Comparison of ENCODE assay signal across 1 cellular context in the genomic region with DNA sequence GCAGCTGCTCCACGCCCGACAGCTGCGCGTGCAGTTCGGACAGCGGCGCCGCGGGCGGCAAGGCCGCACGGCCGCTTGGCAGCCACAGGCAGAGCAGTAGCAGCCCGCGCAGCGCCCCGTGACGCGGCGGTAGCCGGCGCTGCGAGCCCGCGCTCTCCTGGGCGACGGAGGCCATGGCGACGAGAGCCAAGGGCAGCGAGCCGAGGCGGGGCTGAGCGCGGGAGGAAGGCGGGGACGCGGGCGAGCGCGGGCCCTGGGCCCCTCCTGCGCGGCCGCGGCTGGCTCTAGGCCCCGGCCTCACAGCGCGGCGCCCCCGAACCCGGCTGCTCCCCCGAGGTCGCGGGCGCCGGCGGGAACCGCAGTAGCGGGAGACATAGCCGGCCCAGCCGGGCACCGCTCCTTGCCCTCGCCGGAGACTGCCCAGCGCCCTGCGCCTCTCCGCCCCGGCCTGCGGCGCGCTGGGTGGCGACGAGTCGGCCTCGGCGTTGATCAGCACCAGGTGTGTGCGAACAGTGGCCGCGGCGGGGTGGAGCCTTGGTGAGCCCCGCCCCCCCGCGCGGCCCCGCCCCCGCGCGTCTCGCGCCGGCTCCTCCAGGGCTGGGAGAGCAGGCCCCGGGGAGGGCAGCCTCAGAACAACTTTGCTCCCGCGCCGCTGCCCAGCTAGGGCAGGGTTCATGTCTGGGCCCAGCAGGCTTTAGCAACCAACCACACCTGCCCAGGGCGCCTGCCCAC.
A peak's percentile ranks its signal among the peaks of the same experiment; 100 is the strongest.
TF ChIP-seq lines count a peak whose summit lies in the region.

A gene with protein sequence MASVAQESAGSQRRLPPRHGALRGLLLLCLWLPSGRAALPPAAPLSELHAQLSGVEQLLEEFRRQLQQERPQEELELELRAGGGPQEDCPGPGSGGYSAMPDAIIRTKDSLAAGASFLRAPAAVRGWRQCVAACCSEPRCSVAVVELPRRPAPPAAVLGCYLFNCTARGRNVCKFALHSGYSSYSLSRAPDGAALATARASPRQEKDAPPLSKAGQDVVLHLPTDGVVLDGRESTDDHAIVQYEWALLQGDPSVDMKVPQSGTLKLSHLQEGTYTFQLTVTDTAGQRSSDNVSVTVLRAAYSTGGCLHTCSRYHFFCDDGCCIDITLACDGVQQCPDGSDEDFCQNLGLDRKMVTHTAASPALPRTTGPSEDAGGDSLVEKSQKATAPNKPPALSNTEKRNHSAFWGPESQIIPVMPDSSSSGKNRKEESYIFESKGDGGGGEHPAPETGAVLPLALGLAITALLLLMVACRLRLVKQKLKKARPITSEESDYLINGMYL (minus strand): TSS at position 514 of the 732 bp plus-strand sequence. CDS start 339 bp downstream, at position 175.

TF ChIP-seq in HepG2, 621 proteins besides CTCF, POLR2A, EP300 and RAD21 (continued from another document and continues in another):
- TF ChIP-seq, protein P1, sequence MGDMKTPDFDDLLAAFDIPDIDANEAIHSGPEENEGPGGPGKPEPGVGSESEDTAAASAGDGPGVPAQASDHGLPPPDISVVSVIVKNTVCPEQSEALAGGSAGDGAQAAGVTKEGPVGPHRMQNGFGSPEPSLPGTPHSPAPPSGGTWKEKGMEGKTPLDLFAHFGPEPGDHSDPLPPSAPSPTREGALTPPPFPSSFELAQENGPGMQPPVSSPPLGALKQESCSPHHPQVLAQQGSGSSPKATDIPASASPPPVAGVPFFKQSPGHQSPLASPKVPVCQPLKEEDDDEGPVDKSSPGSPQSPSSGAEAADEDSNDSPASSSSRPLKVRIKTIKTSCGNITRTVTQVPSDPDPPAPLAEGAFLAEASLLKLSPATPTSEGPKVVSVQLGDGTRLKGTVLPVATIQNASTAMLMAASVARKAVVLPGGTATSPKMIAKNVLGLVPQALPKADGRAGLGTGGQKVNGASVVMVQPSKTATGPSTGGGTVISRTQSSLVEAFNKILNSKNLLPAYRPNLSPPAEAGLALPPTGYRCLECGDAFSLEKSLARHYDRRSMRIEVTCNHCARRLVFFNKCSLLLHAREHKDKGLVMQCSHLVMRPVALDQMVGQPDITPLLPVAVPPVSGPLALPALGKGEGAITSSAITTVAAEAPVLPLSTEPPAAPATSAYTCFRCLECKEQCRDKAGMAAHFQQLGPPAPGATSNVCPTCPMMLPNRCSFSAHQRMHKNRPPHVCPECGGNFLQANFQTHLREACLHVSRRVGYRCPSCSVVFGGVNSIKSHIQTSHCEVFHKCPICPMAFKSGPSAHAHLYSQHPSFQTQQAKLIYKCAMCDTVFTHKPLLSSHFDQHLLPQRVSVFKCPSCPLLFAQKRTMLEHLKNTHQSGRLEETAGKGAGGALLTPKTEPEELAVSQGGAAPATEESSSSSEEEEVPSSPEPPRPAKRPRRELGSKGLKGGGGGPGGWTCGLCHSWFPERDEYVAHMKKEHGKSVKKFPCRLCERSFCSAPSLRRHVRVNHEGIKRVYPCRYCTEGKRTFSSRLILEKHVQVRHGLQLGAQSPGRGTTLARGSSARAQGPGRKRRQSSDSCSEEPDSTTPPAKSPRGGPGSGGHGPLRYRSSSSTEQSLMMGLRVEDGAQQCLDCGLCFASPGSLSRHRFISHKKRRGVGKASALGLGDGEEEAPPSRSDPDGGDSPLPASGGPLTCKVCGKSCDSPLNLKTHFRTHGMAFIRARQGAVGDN (CRISPR knock-in tag; IDR thresholded peaks at IDR 0.05): peak; percentile 81
- TF ChIP-seq ZFP37 (CRISPR knock-in tag; IDR thresholded peaks at IDR 0.05; ENCODE audit: borderline replicate concordance) (0 out of 2 replicates have a peak, but pooled peaks have one; percentile 32), TRIM24 (CRISPR knock-in tag; IDR thresholded peaks at IDR 0.05) (no peak), MTF2 (CRISPR knock-in tag; IDR thresholded peaks at IDR 0.05; ENCODE audit: borderline replicate concordance) (no peak), SAP130 (CRISPR knock-in tag; IDR thresholded peaks at IDR 0.05; ENCODE audit: low read depth) (peak; percentile 89), FOSL2 (CRISPR knock-in tag; IDR thresholded peaks at IDR 0.05) (0 out of 2 replicates have a peak, but pooled peaks have one; percentile 20), ZNF678 (CRISPR knock-in tag; IDR thresholded peaks at IDR 0.05) (peak; percentile 24; the same call in 1 of the 2 replicates), PAWR (CRISPR knock-in tag; IDR thresholded peaks at IDR 0.05; ENCODE audit: borderline replicate concordance) (no peak), IRX3 (CRISPR knock-in tag; IDR thresholded peaks at IDR 0.05; ENCODE audit: borderline replicate concordance, low read depth) (no peak; the same call in 1 of the 2 replicates), ZNF234 (CRISPR knock-in tag; conservative IDR thresholded peaks at IDR 0.05) (no peak), KMT2B (CRISPR knock-in tag; IDR thresholded peaks at IDR 0.05) (no peak), HDAC6 (IDR thresholded peaks at IDR 0.05; ENCODE audit: low read depth, low read length) (no peak), AGO2 (optimal IDR thresholded peaks at IDR 0.05; ENCODE audit: low read depth, low read length) (peak; percentile 1), ZNF446 (CRISPR knock-in tag; IDR thresholded peaks at IDR 0.05) (peak; percentile 90), ZNF225 (CRISPR knock-in tag; IDR thresholded peaks at IDR 0.05) (peak; percentile 54; the same call in 1 of the 2 replicates), ZNF552 (CRISPR knock-in tag; IDR thresholded peaks at IDR 0.05; ENCODE audit: borderline replicate concordance) (0 out of 2 replicates have a peak, but pooled peaks have one; percentile 64), MAFF (IDR thresholded peaks at IDR 0.05; ENCODE audit: low read depth, low read length) (no peak), ADNP (CRISPR knock-in tag; IDR thresholded peaks at IDR 0.05) (no peak), ZNF350 (CRISPR knock-in tag; IDR thresholded peaks at IDR 0.05; ENCODE audit: borderline replicate concordance, low read depth) (no peak; the same call in 1 of the 2 replicates), PRPF4 (IDR thresholded peaks at IDR 0.05; ENCODE audit: low read depth, low read length, poor library complexity, severe bottlenecking) (no peak), TGIF2 (CRISPR knock-in tag; IDR thresholded peaks at IDR 0.05) (peak; percentile 25; the same call in 1 of the 2 replicates), ZNF644 (CRISPR knock-in tag; IDR thresholded peaks at IDR 0.05; ENCODE audit: low read depth) (no peak)
- TF ChIP-seq, protein P2, sequence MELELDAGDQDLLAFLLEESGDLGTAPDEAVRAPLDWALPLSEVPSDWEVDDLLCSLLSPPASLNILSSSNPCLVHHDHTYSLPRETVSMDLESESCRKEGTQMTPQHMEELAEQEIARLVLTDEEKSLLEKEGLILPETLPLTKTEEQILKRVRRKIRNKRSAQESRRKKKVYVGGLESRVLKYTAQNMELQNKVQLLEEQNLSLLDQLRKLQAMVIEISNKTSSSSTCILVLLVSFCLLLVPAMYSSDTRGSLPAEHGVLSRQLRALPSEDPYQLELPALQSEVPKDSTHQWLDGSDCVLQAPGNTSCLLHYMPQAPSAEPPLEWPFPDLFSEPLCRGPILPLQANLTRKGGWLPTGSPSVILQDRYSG (CRISPR knock-in tag; IDR thresholded peaks at IDR 0.05): peak; percentile 54; the same call in 1 of the 2 replicates
- TF ChIP-seq, protein P3, sequence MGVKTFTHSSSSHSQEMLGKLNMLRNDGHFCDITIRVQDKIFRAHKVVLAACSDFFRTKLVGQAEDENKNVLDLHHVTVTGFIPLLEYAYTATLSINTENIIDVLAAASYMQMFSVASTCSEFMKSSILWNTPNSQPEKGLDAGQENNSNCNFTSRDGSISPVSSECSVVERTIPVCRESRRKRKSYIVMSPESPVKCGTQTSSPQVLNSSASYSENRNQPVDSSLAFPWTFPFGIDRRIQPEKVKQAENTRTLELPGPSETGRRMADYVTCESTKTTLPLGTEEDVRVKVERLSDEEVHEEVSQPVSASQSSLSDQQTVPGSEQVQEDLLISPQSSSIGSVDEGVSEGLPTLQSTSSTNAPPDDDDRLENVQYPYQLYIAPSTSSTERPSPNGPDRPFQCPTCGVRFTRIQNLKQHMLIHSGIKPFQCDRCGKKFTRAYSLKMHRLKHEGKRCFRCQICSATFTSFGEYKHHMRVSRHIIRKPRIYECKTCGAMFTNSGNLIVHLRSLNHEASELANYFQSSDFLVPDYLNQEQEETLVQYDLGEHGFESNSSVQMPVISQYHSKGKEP (CRISPR knock-in tag; IDR thresholded peaks at IDR 0.05): peak; percentile 35; the same call in 1 of the 2 replicates
- TF ChIP-seq, protein P4, sequence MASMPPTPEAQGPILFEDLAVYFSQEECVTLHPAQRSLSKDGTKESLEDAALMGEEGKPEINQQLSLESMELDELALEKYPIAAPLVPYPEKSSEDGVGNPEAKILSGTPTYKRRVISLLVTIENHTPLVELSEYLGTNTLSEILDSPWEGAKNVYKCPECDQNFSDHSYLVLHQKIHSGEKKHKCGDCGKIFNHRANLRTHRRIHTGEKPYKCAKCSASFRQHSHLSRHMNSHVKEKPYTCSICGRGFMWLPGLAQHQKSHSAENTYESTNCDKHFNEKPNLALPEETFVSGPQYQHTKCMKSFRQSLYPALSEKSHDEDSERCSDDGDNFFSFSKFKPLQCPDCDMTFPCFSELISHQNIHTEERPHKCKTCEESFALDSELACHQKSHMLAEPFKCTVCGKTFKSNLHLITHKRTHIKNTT (CRISPR knock-in tag; IDR thresholded peaks at IDR 0.05): no peak
- TF ChIP-seq, protein P5, sequence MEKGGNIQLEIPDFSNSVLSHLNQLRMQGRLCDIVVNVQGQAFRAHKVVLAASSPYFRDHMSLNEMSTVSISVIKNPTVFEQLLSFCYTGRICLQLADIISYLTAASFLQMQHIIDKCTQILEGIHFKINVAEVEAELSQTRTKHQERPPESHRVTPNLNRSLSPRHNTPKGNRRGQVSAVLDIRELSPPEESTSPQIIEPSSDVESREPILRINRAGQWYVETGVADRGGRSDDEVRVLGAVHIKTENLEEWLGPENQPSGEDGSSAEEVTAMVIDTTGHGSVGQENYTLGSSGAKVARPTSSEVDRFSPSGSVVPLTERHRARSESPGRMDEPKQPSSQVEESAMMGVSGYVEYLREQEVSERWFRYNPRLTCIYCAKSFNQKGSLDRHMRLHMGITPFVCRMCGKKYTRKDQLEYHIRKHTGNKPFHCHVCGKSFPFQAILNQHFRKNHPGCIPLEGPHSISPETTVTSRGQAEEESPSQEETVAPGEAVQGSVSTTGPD (CRISPR knock-in tag; IDR thresholded peaks at IDR 0.05): no peak
- TF ChIP-seq, protein P6, sequence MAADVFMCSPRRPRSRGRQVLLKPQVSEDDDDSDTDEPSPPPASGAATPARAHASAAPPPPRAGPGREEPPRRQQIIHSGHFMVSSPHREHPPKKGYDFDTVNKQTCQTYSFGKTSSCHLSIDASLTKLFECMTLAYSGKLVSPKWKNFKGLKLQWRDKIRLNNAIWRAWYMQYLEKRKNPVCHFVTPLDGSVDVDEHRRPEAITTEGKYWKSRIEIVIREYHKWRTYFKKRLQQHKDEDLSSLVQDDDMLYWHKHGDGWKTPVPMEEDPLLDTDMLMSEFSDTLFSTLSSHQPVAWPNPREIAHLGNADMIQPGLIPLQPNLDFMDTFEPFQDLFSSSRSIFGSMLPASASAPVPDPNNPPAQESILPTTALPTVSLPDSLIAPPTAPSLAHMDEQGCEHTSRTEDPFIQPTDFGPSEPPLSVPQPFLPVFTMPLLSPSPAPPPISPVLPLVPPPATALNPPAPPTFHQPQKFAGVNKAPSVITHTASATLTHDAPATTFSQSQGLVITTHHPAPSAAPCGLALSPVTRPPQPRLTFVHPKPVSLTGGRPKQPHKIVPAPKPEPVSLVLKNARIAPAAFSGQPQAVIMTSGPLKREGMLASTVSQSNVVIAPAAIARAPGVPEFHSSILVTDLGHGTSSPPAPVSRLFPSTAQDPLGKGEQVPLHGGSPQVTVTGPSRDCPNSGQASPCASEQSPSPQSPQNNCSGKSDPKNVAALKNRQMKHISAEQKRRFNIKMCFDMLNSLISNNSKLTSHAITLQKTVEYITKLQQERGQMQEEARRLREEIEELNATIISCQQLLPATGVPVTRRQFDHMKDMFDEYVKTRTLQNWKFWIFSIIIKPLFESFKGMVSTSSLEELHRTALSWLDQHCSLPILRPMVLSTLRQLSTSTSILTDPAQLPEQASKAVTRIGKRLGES (CRISPR knock-in tag; IDR thresholded peaks at IDR 0.05; ENCODE audit: borderline replicate concordance): no peak
- TF ChIP-seq, protein P7, sequence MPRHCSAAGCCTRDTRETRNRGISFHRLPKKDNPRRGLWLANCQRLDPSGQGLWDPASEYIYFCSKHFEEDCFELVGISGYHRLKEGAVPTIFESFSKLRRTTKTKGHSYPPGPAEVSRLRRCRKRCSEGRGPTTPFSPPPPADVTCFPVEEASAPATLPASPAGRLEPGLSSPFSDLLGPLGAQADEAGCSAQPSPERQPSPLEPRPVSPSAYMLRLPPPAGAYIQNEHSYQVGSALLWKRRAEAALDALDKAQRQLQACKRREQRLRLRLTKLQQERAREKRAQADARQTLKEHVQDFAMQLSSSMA (CRISPR knock-in tag; IDR thresholded peaks at IDR 0.05): 0 out of 2 replicates have a peak, but pooled peaks have one; percentile 78
- TF ChIP-seq, protein P8, sequence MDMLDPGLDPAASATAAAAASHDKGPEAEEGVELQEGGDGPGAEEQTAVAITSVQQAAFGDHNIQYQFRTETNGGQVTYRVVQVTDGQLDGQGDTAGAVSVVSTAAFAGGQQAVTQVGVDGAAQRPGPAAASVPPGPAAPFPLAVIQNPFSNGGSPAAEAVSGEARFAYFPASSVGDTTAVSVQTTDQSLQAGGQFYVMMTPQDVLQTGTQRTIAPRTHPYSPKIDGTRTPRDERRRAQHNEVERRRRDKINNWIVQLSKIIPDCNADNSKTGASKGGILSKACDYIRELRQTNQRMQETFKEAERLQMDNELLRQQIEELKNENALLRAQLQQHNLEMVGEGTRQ (IDR thresholded peaks at IDR 0.05; ENCODE audit: low read depth, low read length): no peak
- TF ChIP-seq, protein P8 (CRISPR knock-in tag; IDR thresholded peaks at IDR 0.05; ENCODE audit: borderline replicate concordance): no peak
- TF ChIP-seq, protein P9, sequence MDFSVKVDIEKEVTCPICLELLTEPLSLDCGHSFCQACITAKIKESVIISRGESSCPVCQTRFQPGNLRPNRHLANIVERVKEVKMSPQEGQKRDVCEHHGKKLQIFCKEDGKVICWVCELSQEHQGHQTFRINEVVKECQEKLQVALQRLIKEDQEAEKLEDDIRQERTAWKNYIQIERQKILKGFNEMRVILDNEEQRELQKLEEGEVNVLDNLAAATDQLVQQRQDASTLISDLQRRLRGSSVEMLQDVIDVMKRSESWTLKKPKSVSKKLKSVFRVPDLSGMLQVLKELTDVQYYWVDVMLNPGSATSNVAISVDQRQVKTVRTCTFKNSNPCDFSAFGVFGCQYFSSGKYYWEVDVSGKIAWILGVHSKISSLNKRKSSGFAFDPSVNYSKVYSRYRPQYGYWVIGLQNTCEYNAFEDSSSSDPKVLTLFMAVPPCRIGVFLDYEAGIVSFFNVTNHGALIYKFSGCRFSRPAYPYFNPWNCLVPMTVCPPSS (IDR thresholded peaks at IDR 0.05): no peak
- TF ChIP-seq, protein P10, sequence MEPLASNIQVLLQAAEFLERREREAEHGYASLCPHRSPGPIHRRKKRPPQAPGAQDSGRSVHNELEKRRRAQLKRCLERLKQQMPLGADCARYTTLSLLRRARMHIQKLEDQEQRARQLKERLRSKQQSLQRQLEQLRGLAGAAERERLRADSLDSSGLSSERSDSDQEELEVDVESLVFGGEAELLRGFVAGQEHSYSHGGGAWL (CRISPR knock-in tag; IDR thresholded peaks at IDR 0.05): peak; percentile 89; the same call in 1 of the 2 replicates
